20 cellular contexts compared by ENCODE assay signal in the genomic region with DNA sequence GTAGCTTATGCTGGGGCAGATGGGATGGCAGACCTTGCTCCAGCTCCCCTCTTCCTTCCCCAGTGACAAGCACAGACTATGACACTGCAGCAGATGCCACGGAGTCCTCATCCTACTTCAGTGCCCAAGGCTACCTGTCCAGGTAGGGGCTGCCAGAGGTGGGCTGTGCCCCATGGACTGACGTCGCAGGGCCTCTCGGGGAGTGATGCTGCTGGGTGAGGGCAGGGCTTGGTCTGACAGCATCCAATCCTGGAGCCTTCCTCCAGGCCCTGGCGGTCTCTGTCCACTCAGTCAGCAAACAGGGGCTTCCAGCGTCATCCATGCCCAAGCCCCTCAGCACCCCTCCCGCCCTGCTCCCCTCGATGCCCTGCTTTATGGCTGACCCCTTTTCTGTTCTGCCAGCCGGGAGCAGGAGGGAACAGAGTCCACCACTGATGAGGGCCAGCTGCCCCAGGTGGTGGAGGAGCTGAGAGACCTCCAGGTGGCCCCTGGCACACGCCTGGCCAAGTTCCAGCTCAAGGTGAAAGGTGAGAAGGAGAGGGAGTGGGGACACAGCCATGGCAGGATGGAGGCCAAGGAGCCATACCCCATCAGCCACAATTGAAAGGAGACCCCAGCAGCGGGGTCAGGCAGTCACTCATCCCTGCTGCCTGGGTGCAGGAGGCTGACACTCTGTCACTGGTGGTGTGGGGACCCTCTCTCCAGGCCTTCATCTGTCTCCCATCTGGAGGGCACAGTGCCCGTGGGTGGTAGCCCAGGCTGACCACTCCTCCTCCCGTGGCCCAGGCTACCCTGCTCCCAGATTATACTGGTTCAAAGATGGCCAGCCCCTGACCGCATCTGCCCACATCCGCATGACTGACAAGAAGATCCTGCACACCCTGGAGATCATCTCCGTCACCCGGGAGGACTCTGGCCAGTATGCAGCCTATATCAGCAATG.
DNase-seq lines count a peak whose midpoint lies in the region; ATAC-seq and TF ChIP-seq lines count a peak whose summit lies in the region.
"Had no signal": no experiment of that assay in that cellular context is flagged by ENCODE, and none has a peak within 500 bp of the region (broad histone marks: within the 10 kb centered on the region; RNA-seq: fewer than 3 reads in every experiment).

No MANE protein-coding gene starts in this region.

- TF ChIP-seq CTCF in heart left ventricle (IDR thresholded peaks at IDR 0.05) (no peak), glutamatergic neuron (IDR thresholded peaks at IDR 0.05; ENCODE audit: partially characterized antibody, unreplicated experiment) (no peak), osteoblast (IDR thresholded peaks at IDR 0.05; ENCODE audit: extremely low read depth, low read depth, low read length) (no peak), upper lobe of left lung (IDR thresholded peaks at IDR 0.05) (no peak)

- ATAC-seq in heart left ventricle (no peak), Right ventricle myocardium inferior (no peak), upper lobe of left lung (ENCODE audit: low FRiP score in 2 of 2) (no peak), GM18868 (IDR thresholded peaks at IDR 0.05; ENCODE audit: unreplicated experiment) (no peak)
- ATAC-seq: foreskin keratinocyte; GM12878; stimulated activated naive CD8-positive, alpha-beta T cell treated with anti-CD3 and anti-CD28 coated beads, Interleukin-15, Interleukin-2, amounts not matched to agents 100 U/mL and 50 U/mL, for 24 hours had no signal

- DNase-seq in heart left ventricle (peak in 3 of 5 donors; percentile 5 to 18 (median 15)), Right ventricle myocardium inferior (ENCODE audit: missing footprints) (no peak), glutamatergic neuron (peak; percentile 8), osteoblast (ENCODE audit: insufficient read length, low spot score, missing footprints) (peak; percentile 34), upper lobe of left lung (peak; percentile 15 to 36), GOT3 (lab: John Stamatoyannopoulos, UW) (no peak), nucleus accumbens (lab: John Stamatoyannopoulos, UW) (no peak)
- DNase-seq: activated CD4-positive, alpha-beta T cell treated with anti-CD3 and anti-CD28 coated beads, Interleukin-2, amount 10 ng/mL, durations not matched to agents 7 days and 5 days; effector CD8-positive, alpha-beta T cell; foreskin keratinocyte; NCI-H1694 treated with DMSO at 0.1 percent for 48 hours; NCI-H526 treated with DMSO at 0.1 percent for 48 hours; stimulated activated naive CD8-positive, alpha-beta T cell treated with anti-CD3 and anti-CD28 coated beads, Interleukin-15, Interleukin-2, amounts not matched to agents 100 U/mL and 50 U/mL, for 24 hours had no signal

- H3K79me2 ChIP-seq in osteoblast (ENCODE audit: insufficient read depth, low read length): no peaks in the 10 kb centered on the region
- H3K79me2 ChIP-seq: hepatocyte had no signal

- peaks cover 0 to 73% (median 41%) of the 10 kb centered on the region in 9 donors for H3K36me3 ChIP-seq in heart left ventricle
- no peaks in the 10 kb centered on the region for H3K36me3 ChIP-seq in osteoblast (ENCODE audit: insufficient read depth, low read length)
- H3K36me3 ChIP-seq in upper lobe of left lung: peaks cover 0 to 46% (median 17%) of the 10 kb centered on the region in 4 donors
- H3K36me3 ChIP-seq: adrenal gland, neutrophil, Peyer's patch had no signal

- H3K4me1 Mint-ChIP-seq in glutamatergic neuron (ENCODE audit: low read depth, unreplicated experiment): no peaks in the 10 kb centered on the region
- H3K4me1 Mint-ChIP-seq: activated CD4-positive, alpha-beta T cell treated with anti-CD3 and anti-CD28 coated beads, Interleukin-2, amount 10 ng/mL, durations not matched to agents 7 days and 5 days had no signal

- intact Hi-C loops in heart left ventricle (cut with DNase I) (no loop called here), Right ventricle myocardium inferior (cut with DNase I) (no loop called here)

- no peaks in the 10 kb centered on the region for H3K36me3 Mint-ChIP-seq in glutamatergic neuron (ENCODE audit: unreplicated experiment)

- no peaks in the 10 kb centered on the region for H3K27me3 ChIP-seq in heart left ventricle
- H3K27me3 ChIP-seq in osteoblast (ENCODE audit: insufficient read depth, low read length): no peaks in the 10 kb centered on the region
- no peaks in the 10 kb centered on the region for H3K27me3 ChIP-seq in upper lobe of left lung
- H3K27me3 ChIP-seq: adrenal gland, foreskin keratinocyte, hepatocyte, neutrophil, Peyer's patch had no signal

- no peaks in the 10 kb centered on the region for H3K9me3 Mint-ChIP-seq in glutamatergic neuron (ENCODE audit: unreplicated experiment)
- H3K9me3 Mint-ChIP-seq: activated CD4-positive, alpha-beta T cell treated with anti-CD3 and anti-CD28 coated beads, Interleukin-2, amount 10 ng/mL, durations not matched to agents 7 days and 5 days had no signal

- no peaks in the 10 kb centered on the region for H3K27me3 Mint-ChIP-seq in glutamatergic neuron (ENCODE audit: unreplicated experiment)
- H3K27me3 Mint-ChIP-seq: activated CD4-positive, alpha-beta T cell treated with anti-CD3 and anti-CD28 coated beads, Interleukin-2, amount 10 ng/mL, durations not matched to agents 7 days and 5 days had no signal

- no peak overlapping the region for H2AFZ ChIP-seq in osteoblast (ENCODE audit: low read length)
- H2AFZ ChIP-seq: hepatocyte had no signal

- H3K4me1 ChIP-seq in heart left ventricle (peaks cover 0 to 20% (median 0%) of the 10 kb centered on the region in 12 donors), osteoblast (ENCODE audit: insufficient read depth, low read length) (no peaks in the 10 kb centered on the region), upper lobe of left lung (no peaks in the 10 kb centered on the region)
- H3K4me1 ChIP-seq: adrenal gland, foreskin keratinocyte, Peyer's patch, tibial artery had no signal

- no peaks in the 10 kb centered on the region for H4K20me1 ChIP-seq in osteoblast (ENCODE audit: insufficient read depth, low read length)

- H3K27ac ChIP-seq in heart left ventricle: no peak overlapping the region
- no peak overlapping the region for H3K27ac ChIP-seq in osteoblast (ENCODE audit: low read depth, low read length)
- no peak overlapping the region for H3K27ac ChIP-seq in upper lobe of left lung
- H3K27ac ChIP-seq: adrenal gland, foreskin keratinocyte, hepatocyte, neutrophil, Peyer's patch, tibial artery had no signal

- TF ChIP-seq EP300 in upper lobe of left lung (IDR thresholded peaks at IDR 0.05): no peak

- H3K4me2 ChIP-seq in osteoblast (ENCODE audit: insufficient read depth, low read length): no peak overlapping the region
- H3K4me2 ChIP-seq: hepatocyte had no signal

- no peak overlapping the region for H3K27ac Mint-ChIP-seq in glutamatergic neuron (ENCODE audit: unreplicated experiment)
- H3K27ac Mint-ChIP-seq: activated CD4-positive, alpha-beta T cell treated with anti-CD3 and anti-CD28 coated beads, Interleukin-2, amount 10 ng/mL, durations not matched to agents 7 days and 5 days had no signal

- no peak overlapping the region for H3K4me3 Mint-ChIP-seq in glutamatergic neuron (ENCODE audit: unreplicated experiment)
- H3K4me3 Mint-ChIP-seq: activated CD4-positive, alpha-beta T cell treated with anti-CD3 and anti-CD28 coated beads, Interleukin-2, amount 10 ng/mL, durations not matched to agents 7 days and 5 days had no signal

- H3K9me3 ChIP-seq in heart left ventricle (no peaks in the 10 kb centered on the region), osteoblast (ENCODE audit: low read depth, low read length) (no peaks in the 10 kb centered on the region), upper lobe of left lung (no peaks in the 10 kb centered on the region)
- H3K9me3 ChIP-seq: adrenal gland, neutrophil, Peyer's patch, tibial artery had no signal

- WGBS in heart left ventricle, 4 donors: 86 to 96% (median 93%) methylated on average over 14 to 17 of the region's 17 CpGs
- WGBS in upper lobe of left lung, 2 donors: 89 to 91% methylated on average over 10 to 13 of the region's 17 CpGs

- TF ChIP-seq POLR2A in heart left ventricle (IDR thresholded peaks at IDR 0.05) (no peak), upper lobe of left lung (IDR thresholded peaks at IDR 0.05) (no peak)

- H3K4me3 ChIP-seq in heart left ventricle: no peak overlapping the region
- no peak overlapping the region for H3K4me3 ChIP-seq in osteoblast (ENCODE audit: insufficient read depth, low read length)
- H3K4me3 ChIP-seq in upper lobe of left lung: no peak overlapping the region
- H3K4me3 ChIP-seq: adrenal gland, GM12878, hepatocyte, Peyer's patch, tibial artery had no signal

Comparison
In these comparisons a context has a peak if more than half of its experiments do, and no peak if none do; other contexts are left out.
1. DNase-seq: peak in heart left ventricle (3 of 5), glutamatergic neuron (single experiment), osteoblast (single experiment) and upper lobe of left lung (2 of 2); none in Right ventricle myocardium inferior (single experiment), GOT3 (single experiment) and nucleus accumbens (0 of 56).